19 cellular contexts compared by ENCODE assay signal in the genomic region with DNA sequence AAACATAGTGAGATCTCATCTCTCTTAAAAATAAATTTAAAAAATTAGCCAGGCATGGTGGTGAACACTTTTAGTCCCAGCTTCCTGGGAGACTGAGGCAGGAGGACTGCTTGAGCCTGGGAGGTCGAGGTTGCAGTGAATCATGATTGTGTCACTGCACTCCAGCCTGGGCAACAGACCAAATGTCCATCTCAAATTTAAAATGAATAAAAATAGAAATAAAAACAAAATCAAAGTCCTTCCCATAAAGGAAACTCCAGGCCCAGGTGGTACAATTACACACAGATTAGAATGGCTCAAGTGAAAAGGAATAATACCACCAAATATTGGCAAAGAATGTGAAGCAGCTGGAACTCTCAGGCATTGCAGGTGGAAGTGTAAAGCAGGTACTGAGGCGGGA. TPM values are rescaled to one million over a fixed set of nuclear protein-coding genes. Genes with fewer than 3 reads are reported as not detected.
A peak's percentile ranks its signal among the peaks of the same experiment; 100 is the strongest.
DNase-seq lines count a peak whose midpoint lies in the region; FAIRE-seq and TF ChIP-seq lines count a peak whose summit lies in the region.
"Had no signal": no experiment of that assay in that cellular context is flagged by ENCODE, and none has a peak within 500 bp of the region (broad histone marks: within the 10 kb centered on the region; RNA-seq: fewer than 3 reads in every experiment).

No MANE protein-coding gene starts in this region.

- DNase-seq in HCEC 1CT (peak; percentile 18), RCC 7860 (ENCODE audit: low spot score) (peak; percentile 44), fibroblast of the aortic adventitia (ENCODE audit: low read depth) (peak; percentile 9), HAP-1 (ENCODE audit: low spot score in 2 of 2) (no peak), SK-N-SH (no peak), amygdala (lab: John Stamatoyannopoulos, UW) (no peak), Peyer's patch (no peak)
- DNase-seq: CD8-positive, alpha-beta T cell; DND-41; GF-D8; NCI-H1417 treated with DMSO at 0.1 percent for 48 hours; NCI-H1930; NCI-H446 treated with DMSO at 0.1 percent for 48 hours; SW 1271 had no signal

- no peak for TF ChIP-seq POLR2A in Peyer's patch (IDR thresholded peaks at IDR 0.05)

- H3K4me2 ChIP-seq in SK-N-SH: no peak overlapping the region
- H3K4me2 ChIP-seq: BLaER1 had no signal

- H3K9me2 ChIP-seq in SK-N-SH: no peaks in the 10 kb centered on the region

- POLR2A ChIA-PET in SK-N-SH (lab: Yijun Ruan, JAX): no interaction called here

- no peaks in the 10 kb centered on the region for H3K27me3 ChIP-seq in HAP-1 (ENCODE audit: low read depth)
- H3K27me3 ChIP-seq in SK-N-SH (ENCODE audit: insufficient read depth): no peaks in the 10 kb centered on the region
- H3K27me3 ChIP-seq in Peyer's patch: no peaks in the 10 kb centered on the region
- H3K27me3 ChIP-seq: BLaER1 had no signal

- H2AFZ ChIP-seq in SK-N-SH (ENCODE audit: low read depth): no peak overlapping the region

- H3K9ac ChIP-seq in SK-N-SH: no peak overlapping the region
- H3K9ac ChIP-seq: BLaER1 had no signal

- H4K20me1 ChIP-seq in SK-N-SH (ENCODE audit: insufficient read depth): no peaks in the 10 kb centered on the region
- H4K20me1 ChIP-seq: BLaER1 had no signal

- in situ Hi-C loops in HAP-1 (cut with MboI; ENCODE audit: low sequenced_read_pairs): no loop called here

- H3K36me3 ChIP-seq in HAP-1 (replicated peaks) (no peaks in the 10 kb centered on the region), SK-N-SH (replicated peaks in 1 of 2; ENCODE audit: control insufficient read depth in 1 of 2, insufficient read depth in 2 of 2, low read length in 1 of 2) (no peaks in the 10 kb centered on the region), Peyer's patch (no peaks in the 10 kb centered on the region)
- H3K36me3 ChIP-seq: BLaER1 had no signal

- H3K4me1 ChIP-seq in HAP-1: no peaks in the 10 kb centered on the region
- no peaks in the 10 kb centered on the region for H3K4me1 ChIP-seq in SK-N-SH (ENCODE audit: control insufficient read depth in 1 of 2, insufficient read depth in 2 of 2, low read depth in 1 of 2, low read length in 1 of 2)
- H3K4me1 ChIP-seq in Peyer's patch: no peaks in the 10 kb centered on the region

- H3K79me2 ChIP-seq in SK-N-SH (ENCODE audit: insufficient read depth): no peaks in the 10 kb centered on the region

- CTCF ChIA-PET in SK-N-SH (lab: Yijun Ruan, JAX): interaction anchor here (1.4 to 1.7 kb wide), 2 partner anchors 34 to 51 kb away, joined by 5 to 6 read pairs; no protein-coding TSS in a partner anchor

- TF ChIP-seq CTCF in fibroblast of the aortic adventitia (IDR thresholded peaks at IDR 0.05; ENCODE audit: insufficient read depth, low read length): no peak
- TF ChIP-seq CTCF in SK-N-SH (IDR thresholded peaks at IDR 0.05): no peak
- TF ChIP-seq CTCF in Peyer's patch (IDR thresholded peaks at IDR 0.05): no peak

- H3K27ac ChIP-seq in SK-N-SH (ENCODE audit: low read depth in 2 of 2, low read length in 1 of 2) (no peak overlapping the region), Peyer's patch (no peak overlapping the region)
- H3K27ac ChIP-seq: BLaER1, HL-60 had no signal

- TF ChIP-seq EP300 in SK-N-SH (IDR thresholded peaks at IDR 0.05; ENCODE audit: borderline replicate concordance in 1 of 2, low read depth in 1 of 2, low read length in 1 of 2): no peak

- peak; percentile 86 for FAIRE-seq in RCC 7860 (lab: Jason Lieb, UNC)
- FAIRE-seq: D721Med, GM12892 had no signal

- no peak for TF ChIP-seq RAD21 in SK-N-SH (IDR thresholded peaks at IDR 0.05; ENCODE audit: low read length)

- no peak overlapping the region for H3K4me3 ChIP-seq in fibroblast of the aortic adventitia (ENCODE audit: low read depth, low read length)
- no peak overlapping the region for H3K4me3 ChIP-seq in HAP-1
- no peak overlapping the region for H3K4me3 ChIP-seq in SK-N-SH (ENCODE audit: low read depth in 2 of 2, low read length in 1 of 2)
- H3K4me3 ChIP-seq in Peyer's patch: no peak overlapping the region
- H3K4me3 ChIP-seq: BLaER1 had no signal

- 12% methylated on average over 2 of the region's 2 CpGs for WGBS in SK-N-SH (ENCODE audit: low lambda C conversion rate)

- H3F3A ChIP-seq in SK-N-SH (replicated peaks; ENCODE audit: insufficient read depth): no peaks in the 10 kb centered on the region

- H3K9me3 ChIP-seq in HAP-1 (no peaks in the 10 kb centered on the region), SK-N-SH (no peaks in the 10 kb centered on the region; the same call in 1 of the 2 replicates), Peyer's patch (no peaks in the 10 kb centered on the region)
- H3K9me3 ChIP-seq: BLaER1 had no signal

TF ChIP-seq in SK-N-SH, 30 proteins besides CTCF, POLR2A, EP300 and RAD21:
- no peak for TF ChIP-seq MXI1 (IDR thresholded peaks at IDR 0.05; ENCODE audit: low read depth, low read length)
- no peak for TF ChIP-seq RXRA (IDR thresholded peaks at IDR 0.05; ENCODE audit: borderline replicate concordance, low read depth)
- no peak for TF ChIP-seq EZH2phosphoT487 (IDR thresholded peaks at IDR 0.05; ENCODE audit: borderline replicate concordance, low read depth)
- TF ChIP-seq POLR2AphosphoS5 (IDR thresholded peaks at IDR 0.05; ENCODE audit: low read depth, low read length): no peak
- no peak for TF ChIP-seq FOXJ3 (CRISPR knock-in tag; IDR thresholded peaks at IDR 0.05)
- no peak for TF ChIP-seq FOXM1 (IDR thresholded peaks at IDR 0.05; ENCODE audit: low read depth)
- no peak for TF ChIP-seq CHD2 (IDR thresholded peaks at IDR 0.05; ENCODE audit: low read length, partially characterized antibody)
- no peak for TF ChIP-seq JUND (IDR thresholded peaks at IDR 0.05)
- no peak for TF ChIP-seq YY1 (IDR thresholded peaks at IDR 0.05; ENCODE audit: low read depth)
- TF ChIP-seq NFIC (IDR thresholded peaks at IDR 0.05; ENCODE audit: borderline replicate concordance): no peak
- no peak for TF ChIP-seq GATA2 (CRISPR knock-in tag; IDR thresholded peaks at IDR 0.05)
- TF ChIP-seq FOSL2 (IDR thresholded peaks at IDR 0.05; ENCODE audit: borderline replicate concordance, low read depth): no peak
- TF ChIP-seq RFX5 (IDR thresholded peaks at IDR 0.05; ENCODE audit: low read length): no peak
- no peak for TF ChIP-seq TCF12 (IDR thresholded peaks at IDR 0.05)
- no peak for TF ChIP-seq PBX3 (IDR thresholded peaks at IDR 0.05)

RNA-seq across cellular contexts. Expression of gene ATP10A, which starts 19.3 kb away (rescaled TPM):
- total RNA-seq in fibroblast of the aortic adventitia (ENCODE audit: low replicate concordance) (4.4 and 5.8 TPM in 2 replicates), Peyer's patch (1 to 10 TPM; 1.6 to 7.4 (median 3.7) TPM)
- polyA plus RNA-seq in SK-N-SH (2012; rRNA removed): not detected in 2 replicates
- 0.01 TPM in 1 of 2 replicates, not detected in the other for polyA plus RNA-seq in SK-N-SH (2012; cell fraction: cytosol; rRNA removed)
- polyA plus RNA-seq in SK-N-SH (2012; cell fraction: nucleus; rRNA removed): 0.01 TPM in 1 of 2 replicates, not detected in the other
- total RNA-seq: RPMI7951 had no signal

Comparison
In these comparisons a context has a peak if more than half of its experiments do, and no peak if none do; other contexts are left out.
1. DNase-seq: peak in HCEC 1CT (single experiment), RCC 7860 (single experiment) and fibroblast of the aortic adventitia (single experiment); none in HAP-1 (0 of 2), SK-N-SH (single experiment), amygdala (0 of 56) and Peyer's patch (0 of 3).